Comparison of ENCODE assay signal across 1 cellular context in genomic region chr3:129446926-129447325, GRCh38.
TF ChIP-seq lines count a peak whose summit lies in the region.

No MANE protein-coding gene starts in this region.

TF ChIP-seq in IMR-90, 13 proteins besides CTCF, POLR2A, EP300 and RAD21:
- TF ChIP-seq USF2 (IDR thresholded peaks at IDR 0.05; ENCODE audit: low read depth, low read length): no peak
- TF ChIP-seq FOS (IDR thresholded peaks at IDR 0.05; ENCODE audit: low read depth, low read length): no peak
- TF ChIP-seq CHD1 (IDR thresholded peaks at IDR 0.05; ENCODE audit: low read depth, low read length): no peak
- no peak for TF ChIP-seq RFX5 (IDR thresholded peaks at IDR 0.05; ENCODE audit: low read depth, low read length)
- TF ChIP-seq BHLHE40 (IDR thresholded peaks at IDR 0.05; ENCODE audit: low read depth, low read length): no peak
- no peak for TF ChIP-seq MAZ (IDR thresholded peaks at IDR 0.05; ENCODE audit: borderline replicate concordance, low read depth, low read length)
- no peak for TF ChIP-seq NFE2L2 (IDR thresholded peaks at IDR 0.05; ENCODE audit: low read depth, low read length)
- no peak for TF ChIP-seq CEBPB (IDR thresholded peaks at IDR 0.05; ENCODE audit: low read depth, low read length)
- TF ChIP-seq MXI1 (IDR thresholded peaks at IDR 0.05; ENCODE audit: borderline replicate concordance, low read depth, low read length): no peak
